In the genomic region with DNA sequence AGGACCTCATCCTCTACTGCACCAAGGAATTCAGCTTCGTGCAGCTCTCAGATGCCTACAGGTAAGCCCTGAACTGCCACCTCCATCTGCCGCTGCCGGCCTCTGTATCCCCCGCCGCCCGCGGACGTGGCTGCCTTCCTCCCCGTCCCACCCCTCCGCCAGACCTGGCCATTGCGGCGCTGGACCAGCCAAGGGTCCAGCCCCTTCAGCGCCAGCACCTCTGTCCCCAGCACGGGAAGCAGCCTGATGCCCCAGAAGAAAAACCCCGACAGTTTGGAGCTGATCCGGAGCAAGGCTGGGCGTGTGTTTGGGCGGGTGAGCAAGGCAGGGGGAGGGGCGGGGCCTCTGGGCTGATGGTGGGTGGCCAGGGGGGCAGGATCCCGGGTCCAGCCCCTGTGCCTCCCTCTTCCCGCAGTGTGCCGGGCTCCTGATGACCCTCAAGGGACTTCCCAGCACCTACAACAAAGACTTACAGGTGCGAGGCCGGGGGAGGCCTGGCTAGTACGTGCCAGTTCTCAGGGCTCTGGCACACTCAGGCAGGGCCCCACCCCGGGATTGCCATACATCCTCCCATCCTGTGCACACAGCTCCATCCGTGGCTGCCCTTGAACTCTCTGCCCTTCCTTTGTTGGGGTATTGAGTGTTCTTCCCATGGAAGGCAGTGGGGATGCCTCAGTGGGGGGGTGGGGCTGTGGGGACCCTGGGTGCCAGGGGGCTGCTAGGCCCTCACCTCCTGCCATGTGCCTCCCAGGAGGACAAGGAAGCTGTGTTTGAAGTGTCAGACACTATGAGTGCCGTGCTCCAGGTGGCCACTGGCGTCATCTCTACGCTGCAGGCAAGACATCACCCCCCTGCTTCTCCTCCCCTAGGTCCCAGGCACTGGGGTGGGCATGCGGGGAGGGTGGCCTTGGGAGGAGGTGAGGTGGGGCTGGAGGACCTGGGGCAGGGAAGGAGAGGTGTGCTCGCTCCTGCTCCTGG, we compare ENCODE assay signal across 20 cellular contexts. TPM values are rescaled to one million over a fixed set of nuclear protein-coding genes. Genes with fewer than 3 reads are reported as not detected.
A peak's percentile ranks its signal among the peaks of the same experiment; 100 is the strongest.
DNase-seq lines count a peak whose midpoint lies in the region; ATAC-seq and TF ChIP-seq lines count a peak whose summit lies in the region.
"Had no signal": no experiment of that assay in that cellular context is flagged by ENCODE, and none has a peak within 500 bp of the region (broad histone marks: within the 10 kb centered on the region; RNA-seq: fewer than 3 reads in every experiment).

No MANE protein-coding gene starts in this region.

- no peak overlapping the region for H4K91ac ChIP-seq in neuronal stem cell (ENCODE audit: low read depth, low read length, poor library complexity)

- H3K4me1 ChIP-seq in HEK293 (ENCODE audit: control insufficient read depth, insufficient read depth, low read length) = no peaks in the 10 kb centered on the region
- no peaks in the 10 kb centered on the region for H3K4me1 ChIP-seq in RWPE2 (ENCODE audit: insufficient read depth, poor library complexity, severe bottlenecking)
- H3K4me1 ChIP-seq in neuronal stem cell (ENCODE audit: control insufficient read depth in 2 of 2, insufficient read depth in 1 of 2, low read depth in 1 of 2, low read length in 2 of 2) = peaks cover 7 to 9% of the 10 kb centered on the region in 2 donors
- H3K4me1 ChIP-seq in heart right ventricle = no peaks in the 10 kb centered on the region
- H3K4me1 ChIP-seq: HAP-1 had no signal

- no CpG with 5 or more reads among the region's 32 CpGs for WGBS in neuronal stem cell (ENCODE audit: extremely low coverage in 2 of 2, insufficient read length in 2 of 2, insufficient replicate concordance in 1 of 2), 2 donors
- WGBS in heart right ventricle, 2 donors = 82 to 86% methylated on average over 32 of the region's 32 CpGs

- no peak overlapping the region for H2AFZ ChIP-seq in neuronal stem cell (ENCODE audit: low read length)
- H2AFZ ChIP-seq: PC-9 had no signal

- no peak overlapping the region for H2BK12ac ChIP-seq in neuronal stem cell (ENCODE audit: low read length)

- H3K79me1 ChIP-seq in neuronal stem cell (ENCODE audit: low read depth, low read length) = no peaks in the 10 kb centered on the region

- H3K18ac ChIP-seq in neuronal stem cell (ENCODE audit: low read length) = peak overlapping the region; percentile 2

- no peak overlapping the region for H3K27ac ChIP-seq in HEK293 (ENCODE audit: extremely low read depth, low read depth, low read length)
- no peak overlapping the region for H3K27ac ChIP-seq in RWPE2 (ENCODE audit: poor library complexity, severe bottlenecking)
- H3K27ac ChIP-seq in neuronal stem cell (replicated peaks; ENCODE audit: low read length) = no peak overlapping the region
- no peak overlapping the region for H3K27ac ChIP-seq in heart right ventricle
- H3K27ac ChIP-seq: BLaER1, PC-9 had no signal

- no peak for TF ChIP-seq CTCF in HEK293 (tag by site-specific recombination; IDR thresholded peaks at IDR 0.05)
- no peak for TF ChIP-seq CTCF in RWPE2 (IDR thresholded peaks at IDR 0.05; ENCODE audit: poor library complexity, severe bottlenecking)
- TF ChIP-seq CTCF in heart right ventricle (IDR thresholded peaks at IDR 0.05) = no peak

- H2BK15ac ChIP-seq in neuronal stem cell (ENCODE audit: low read length) = no peak overlapping the region

- no peak overlapping the region for H2BK120ac ChIP-seq in neuronal stem cell (ENCODE audit: low read depth, low read length)

- H2AK5ac ChIP-seq in neuronal stem cell (ENCODE audit: low read depth, low read length) = peak overlapping the region; percentile 25

- peak overlapping the region; percentile 46 for H2BK5ac ChIP-seq in neuronal stem cell (ENCODE audit: low read length)

- no peak overlapping the region for H3K23ac ChIP-seq in neuronal stem cell (ENCODE audit: low read depth, low read length, poor library complexity)

- ATAC-seq in RWPE2 (ENCODE audit: low read depth) (0 out of 3 replicates have a peak, but pooled peaks have one; percentile 14), GM19328 (IDR thresholded peaks at IDR 0.05; ENCODE audit: unreplicated experiment) (no peak), GM19023 (IDR thresholded peaks at IDR 0.05; ENCODE audit: unreplicated experiment) (no peak), heart right ventricle (no peak)
- ATAC-seq: SK-N-SH treated with all-trans-retinoic acid at 6 μM for 48 hours had no signal

- POLR2A ChIA-PET in HEK293 (lab: Yijun Ruan, JAX) = interaction anchor here (1.2 kb wide), 1 partner anchor 13 kb away, joined by 3 read pairs; the partner anchor contains the start of gene ASL

- H3K27me3 ChIP-seq in RWPE2 (ENCODE audit: insufficient read depth, poor library complexity, severe bottlenecking) (no peaks in the 10 kb centered on the region), neuronal stem cell (ENCODE audit: control insufficient read depth in 3 of 3, insufficient read depth in 3 of 3, low read depth in 1 of 3, low read length in 3 of 3) (no peaks in the 10 kb centered on the region), heart right ventricle (no peaks in the 10 kb centered on the region)
- H3K27me3 ChIP-seq: BLaER1, MG63 had no signal

- H3K36me3 ChIP-seq in HEK293 (ENCODE audit: control insufficient read depth in 2 of 2, insufficient read depth in 1 of 2, low read length in 2 of 2) = no peaks in the 10 kb centered on the region; a peak in 1 of 3 replicates
- peaks cover 9% of the 10 kb centered on the region for H3K36me3 ChIP-seq in RWPE2 (ENCODE audit: low read depth)
- H3K36me3 ChIP-seq in neuronal stem cell (replicated peaks in 1 of 2; ENCODE audit: control insufficient read depth in 2 of 2, insufficient read depth in 2 of 2, low read length in 2 of 2) = peaks cover 0 to 5% of the 10 kb centered on the region in 2 donors
- H3K36me3 ChIP-seq in heart right ventricle = peaks cover 0 to 64% (median 0%) of the 10 kb centered on the region in 9 donors
- H3K36me3 ChIP-seq: HAP-1, MG63 had no signal

- H3K4me3 ChIP-seq in HEK293 (ENCODE audit: low read depth, low read length) (no peak overlapping the region), RWPE2 (ENCODE audit: severe bottlenecking) (no peak overlapping the region), neuronal stem cell (ENCODE audit: low read length in 2 of 2) (no peak overlapping the region), heart right ventricle (no peak overlapping the region)
- H3K4me3 ChIP-seq: BLaER1, HAP-1, MG63, PC-9 had no signal

- DNase-seq in RWPE2 (ENCODE audit: low spot score) (no peak), left kidney (ENCODE audit: low read depth, low spot score) (peak; percentile 13), neuronal stem cell (ENCODE audit: low spot score) (no peak), heart right ventricle (no peak)
- DNase-seq: CD4-positive, alpha-beta T cell; COR-L47; DMS79; MG63; NCI-H1417; NCI-H187; NCI-H2227 treated with DMSO at 0.1 percent for 48 hours; NCI-H510A; NCI-H748 treated with DMSO at 0.1 percent for 48 hours; PC-9 had no signal

- H3K9ac ChIP-seq in neuronal stem cell (ENCODE audit: low read depth, low read length, poor library complexity) = no peak overlapping the region
- H3K9ac ChIP-seq: BLaER1 had no signal

- intact Hi-C loops in heart right ventricle (cut with DNase I) = no loop called here

- H3K9me3 ChIP-seq in HEK293 (ENCODE audit: control insufficient read depth, insufficient read depth, low read depth, low read length) (no peaks in the 10 kb centered on the region), RWPE2 (ENCODE audit: severe bottlenecking) (no peaks in the 10 kb centered on the region), neuronal stem cell (replicated peaks in 1 of 2; ENCODE audit: control insufficient read depth in 2 of 2, insufficient read depth in 1 of 2, low read depth in 1 of 2, low read length in 2 of 2) (no peaks in the 10 kb centered on the region), heart right ventricle (no peaks in the 10 kb centered on the region)
- H3K9me3 ChIP-seq: BLaER1, HAP-1, MG63 had no signal

- H4K8ac ChIP-seq in neuronal stem cell (ENCODE audit: low read depth, low read length) = no peak overlapping the region

- H3K14ac ChIP-seq in neuronal stem cell (ENCODE audit: low read length) = no peak overlapping the region

- CTCF ChIA-PET in HEK293 (lab: Yijun Ruan, JAX) = no interaction called here

- no peak overlapping the region for H3K4me2 ChIP-seq in neuronal stem cell (ENCODE audit: insufficient read depth, low read length, poor library complexity, severe bottlenecking)
- H3K4me2 ChIP-seq: BLaER1, PC-9 had no signal

- no peak overlapping the region for H3K4ac ChIP-seq in neuronal stem cell (ENCODE audit: low read length)

TF ChIP-seq in HEK293, 187 proteins besides CTCF, POLR2A, EP300 and RAD21:
- TF ChIP-seq ZIC2 (tag by site-specific recombination; IDR thresholded peaks at IDR 0.05) (peak; percentile 57), GLIS1 (tag by site-specific recombination; IDR thresholded peaks at IDR 0.05) (peak; percentile 60), KLF1 (tag by site-specific recombination; IDR thresholded peaks at IDR 0.05) (0 out of 2 replicates have a peak, but pooled peaks have one; percentile 54), ZNF138 (tag by site-specific recombination; IDR thresholded peaks at IDR 0.05; ENCODE audit: borderline replicate concordance) (no peak)

RNA-seq across cellular contexts. Expression of gene ASL, which starts 13.5 kb away (rescaled TPM):
- 5.9 TPM for polyA plus RNA-seq in neuronal stem cell (2013, experiment 1 of 2)
- 5.8 TPM for polyA plus RNA-seq in neuronal stem cell (2013, experiment 2 of 2)
- 10 to 100 TPM; 10.1 to 17.0 (median 12.8) TPM for total RNA-seq in heart right ventricle
- 10 to 100 TPM; 14.1 to 27.5 TPM for polyA plus RNA-seq in heart right ventricle

RNA-seq across cellular contexts. Expression of gene CRCP, which starts 25.5 kb away (rescaled TPM):
- polyA plus RNA-seq in neuronal stem cell (2013, experiment 1 of 2) = 22.7 TPM
- 21.6 TPM for polyA plus RNA-seq in neuronal stem cell (2013, experiment 2 of 2)
- 10 to 100 TPM; 15.4 to 31.1 (median 23.1) TPM for total RNA-seq in heart right ventricle
- polyA plus RNA-seq in heart right ventricle = 10 to 100 TPM; 11.3 to 16.2 TPM
